Comparison of ENCODE assay signal across 17 cellular contexts in genomic region chr7:16811555-16811954, GRCh38. TPM values are rescaled to one million over a fixed set of nuclear protein-coding genes. Genes with fewer than 3 reads are reported as not detected.
DNase-seq lines count a peak whose midpoint lies in the region; ATAC-seq, FAIRE-seq and TF ChIP-seq lines count a peak whose summit lies in the region.
"Had no signal": no experiment of that assay in that cellular context is flagged by ENCODE, and none has a peak within 500 bp of the region (broad histone marks: within the 10 kb centered on the region; RNA-seq: fewer than 3 reads in every experiment).

No MANE protein-coding gene starts in this region.

- H3K4me2 ChIP-seq in A549, result peak overlapping the region; percentile 67

- TF ChIP-seq CTCF in A549 (IDR thresholded peaks at IDR 0.05) (no peak), HFFc6 (IDR thresholded peaks at IDR 0.05) (no peak), astrocyte of the cerebellum (IDR thresholded peaks at IDR 0.05; ENCODE audit: low read depth, low read length, missing control alignments) (no peak)

- H3K27ac Mint-ChIP-seq in HFFc6, result peak overlapping the region; percentile 70
- no peak overlapping the region for H3K27ac Mint-ChIP-seq in naive thymus-derived CD4-positive, alpha-beta T cell
- H3K27ac Mint-ChIP-seq: activated CD4-positive, alpha-beta memory T cell treated with anti-CD3 and anti-CD28 coated beads for 36 hours; activated naive CD4-positive, alpha-beta T cell treated with anti-CD3 and anti-CD28 coated beads, Interleukin-2, amount 10 ng/mL, durations not matched to agents 7 days and 5 days; effector memory CD8-positive, alpha-beta T cell; stimulated activated naive CD8-positive, alpha-beta T cell treated with anti-CD3 and anti-CD28 coated beads, Interleukin-15, Interleukin-2, amounts not matched to agents 100 ng/mL and 50 ng/mL, for 24 hours had no signal

- H3K27me3 Mint-ChIP-seq in HFFc6 (ENCODE audit: insufficient read depth), result no peaks in the 10 kb centered on the region
- peaks cover 0 to 19% (median 17%) of the 10 kb centered on the region in 5 donors for H3K27me3 Mint-ChIP-seq in naive thymus-derived CD4-positive, alpha-beta T cell
- H3K27me3 Mint-ChIP-seq: activated naive CD4-positive, alpha-beta T cell treated with anti-CD3 and anti-CD28 coated beads, Interleukin-2, amount 10 ng/mL, durations not matched to agents 7 days and 5 days had no signal

- H3K4me3 ChIP-seq in A549, result peak overlapping the region; percentile 6; the same call in 1 of the 3 replicates
- H3K4me3 ChIP-seq in astrocyte of the cerebellum (ENCODE audit: low read depth, low read length), result no peak overlapping the region
- no peak overlapping the region for H3K4me3 ChIP-seq in naive thymus-derived CD4-positive, alpha-beta T cell (ENCODE audit: low read length)
- H3K4me3 ChIP-seq: MG63 had no signal

- CTCF ChIA-PET in A549 (lab: Yijun Ruan, JAX), result interaction anchor here (1.1 kb wide), 1 partner anchor 10 kb away, joined by 3 read pairs; no protein-coding TSS in a partner anchor
- CTCF ChIA-PET in naive thymus-derived CD4-positive, alpha-beta T cell (lab: Charles Lee), result no interaction called here

- POLR2A ChIA-PET in A549 (lab: Yijun Ruan, JAX), result interaction anchor here (1.0 kb wide), 1 partner anchor 35 kb away, joined by 3 read pairs; no protein-coding TSS in a partner anchor
- POLR2A ChIA-PET in naive thymus-derived CD4-positive, alpha-beta T cell (lab: Charles Lee), result no interaction called here

- FAIRE-seq in A549 (lab: Jason Lieb, UNC), result peak; percentile 54

- WGBS in A549 (ENCODE audit: missing lambda C conversion rate), result under 1% methylated on average over 2 of the region's 2 CpGs

- in situ Hi-C loops in astrocyte of the cerebellum (cut with HindIII; ENCODE audit: low sequenced_read_pairs), result no loop called here

- peak overlapping the region; percentile 68 to 78; a peak in 5 of 6 replicates for H3K27ac ChIP-seq in A549
- no peak overlapping the region for H3K27ac ChIP-seq in naive thymus-derived CD4-positive, alpha-beta T cell (ENCODE audit: low read depth, low read length)
- H3K27ac ChIP-seq: neutrophil had no signal

- TF ChIP-seq EP300 in A549 (IDR thresholded peaks at IDR 0.05), result no peak; a peak in 1 of 5 replicates

- H3K4me1 Mint-ChIP-seq in HFFc6 (ENCODE audit: low read depth), result peaks cover 13% of the 10 kb centered on the region
- H3K4me1 Mint-ChIP-seq in naive thymus-derived CD4-positive, alpha-beta T cell, result peaks cover 0 to 5% (median 0%) of the 10 kb centered on the region in 7 donors
- H3K4me1 Mint-ChIP-seq: activated naive CD4-positive, alpha-beta T cell treated with anti-CD3 and anti-CD28 coated beads, Interleukin-2, amount 10 ng/mL, durations not matched to agents 7 days and 5 days had no signal

- no peaks in the 10 kb centered on the region for H3K36me3 ChIP-seq in naive thymus-derived CD4-positive, alpha-beta T cell (ENCODE audit: control insufficient read depth in 2 of 3, insufficient read depth in 3 of 3, low read length in 3 of 3)
- H3K36me3 ChIP-seq: BE2C, MG63, neutrophil had no signal

- no peak for TF ChIP-seq RAD21 in A549 (conservative IDR thresholded peaks at IDR 0.05 in 1 of 2, IDR thresholded peaks at IDR 0.05 in 1 of 2)

- peak; percentile 34 to 85 for DNase-seq in A549 (ENCODE audit: low read depth in 1 of 2, low spot score in 1 of 2)
- peak; percentile 69 for DNase-seq in HFFc6
- peak; percentile 22 for DNase-seq in astrocyte of the cerebellum (ENCODE audit: low read depth)
- peak; percentile 19 for DNase-seq in hepatic stellate cell (ENCODE audit: low spot score)
- DNase-seq in naive thymus-derived CD4-positive, alpha-beta T cell, result no peak
- DNase-seq: activated CD4-positive, alpha-beta memory T cell treated with anti-CD3 and anti-CD28 coated beads for 36 hours; activated naive CD4-positive, alpha-beta T cell treated with anti-CD3 and anti-CD28 coated beads, Interleukin-2, amount 10 ng/mL, durations not matched to agents 7 days and 5 days; BE2C; effector memory CD8-positive, alpha-beta T cell; MG63; NCI-H524 treated with DMSO at 0.1 percent for 48 hours; SW 1271 had no signal

- no peaks in the 10 kb centered on the region for H3K36me3 Mint-ChIP-seq in HFFc6 (ENCODE audit: low read depth)
- no peaks in the 10 kb centered on the region for H3K36me3 Mint-ChIP-seq in naive thymus-derived CD4-positive, alpha-beta T cell
- H3K36me3 Mint-ChIP-seq: activated CD4-positive, alpha-beta memory T cell treated with anti-CD3 and anti-CD28 coated beads for 36 hours; activated naive CD4-positive, alpha-beta T cell treated with anti-CD3 and anti-CD28 coated beads, Interleukin-2, amount 10 ng/mL, durations not matched to agents 7 days and 5 days had no signal

- H3K27me3 ChIP-seq in naive thymus-derived CD4-positive, alpha-beta T cell (ENCODE audit: control insufficient read depth in 2 of 2, insufficient read depth in 2 of 2, low read length in 2 of 2), result no peaks in the 10 kb centered on the region
- H3K27me3 ChIP-seq: MG63, neutrophil had no signal

- H3K4me3 Mint-ChIP-seq in HFFc6, result peak overlapping the region; percentile 7; the same call in 1 of the 2 replicates
- no peak overlapping the region for H3K4me3 Mint-ChIP-seq in naive thymus-derived CD4-positive, alpha-beta T cell
- H3K4me3 Mint-ChIP-seq: activated CD4-positive, alpha-beta memory T cell treated with anti-CD3 and anti-CD28 coated beads for 36 hours; activated naive CD4-positive, alpha-beta T cell treated with anti-CD3 and anti-CD28 coated beads, Interleukin-2, amount 10 ng/mL, durations not matched to agents 7 days and 5 days; effector memory CD8-positive, alpha-beta T cell; stimulated activated naive CD8-positive, alpha-beta T cell treated with anti-CD3 and anti-CD28 coated beads, Interleukin-15, Interleukin-2, amounts not matched to agents 100 ng/mL and 50 ng/mL, for 24 hours had no signal

- H3K9me3 ChIP-seq in A549, result no peaks in the 10 kb centered on the region
- no peaks in the 10 kb centered on the region for H3K9me3 ChIP-seq in naive thymus-derived CD4-positive, alpha-beta T cell (ENCODE audit: control insufficient read depth in 2 of 3, low read length in 3 of 3)
- H3K9me3 ChIP-seq: BE2C, MG63, neutrophil had no signal

- no peaks in the 10 kb centered on the region for H3K9me3 Mint-ChIP-seq in HFFc6
- no peaks in the 10 kb centered on the region for H3K9me3 Mint-ChIP-seq in naive thymus-derived CD4-positive, alpha-beta T cell
- H3K9me3 Mint-ChIP-seq: activated CD4-positive, alpha-beta memory T cell treated with anti-CD3 and anti-CD28 coated beads for 36 hours; activated naive CD4-positive, alpha-beta T cell treated with anti-CD3 and anti-CD28 coated beads, Interleukin-2, amount 10 ng/mL, durations not matched to agents 7 days and 5 days; effector memory CD8-positive, alpha-beta T cell; stimulated activated naive CD8-positive, alpha-beta T cell treated with anti-CD3 and anti-CD28 coated beads, Interleukin-15, Interleukin-2, amounts not matched to agents 100 ng/mL and 50 ng/mL, for 24 hours had no signal

- intact Hi-C loops in naive thymus-derived CD4-positive, alpha-beta T cell (cut with micrococcal nuclease), result no loop called here

- peaks cover 58% of the 10 kb centered on the region for H3K4me1 ChIP-seq in A549
- no peaks in the 10 kb centered on the region for H3K4me1 ChIP-seq in naive thymus-derived CD4-positive, alpha-beta T cell (ENCODE audit: control insufficient read depth in 2 of 2, insufficient read depth in 2 of 2, low read length in 2 of 2)
- H3K4me1 ChIP-seq: BE2C had no signal

- ATAC-seq in A549, result peak; percentile 66 to 72; a peak in 5 of 6 replicates
- no peak for ATAC-seq in GM18498 (IDR thresholded peaks at IDR 0.05; ENCODE audit: unreplicated experiment)
- no peak for ATAC-seq in naive thymus-derived CD4-positive, alpha-beta T cell
- no peak for ATAC-seq in GM21717 (IDR thresholded peaks at IDR 0.05; ENCODE audit: unreplicated experiment)
- no peak for ATAC-seq in HG03378 (IDR thresholded peaks at IDR 0.05; ENCODE audit: unreplicated experiment)
- ATAC-seq: effector memory CD8-positive, alpha-beta T cell had no signal

- no peak for TF ChIP-seq POLR2A in A549 (IDR thresholded peaks at IDR 0.05; ENCODE audit: low read length)

TF ChIP-seq in A549, 52 proteins besides CTCF, POLR2A, EP300 and RAD21 (continues in another document):
- TF ChIP-seq MAFK (IDR thresholded peaks at IDR 0.05; ENCODE audit: partially characterized antibody) (peak; percentile 36), ZFP36 (IDR thresholded peaks at IDR 0.05; ENCODE audit: borderline replicate concordance, partially characterized antibody) (no peak), CHD2 (IDR thresholded peaks at IDR 0.05; ENCODE audit: low read length, partially characterized antibody) (no peak), ZSCAN20 (CRISPR knock-in tag; IDR thresholded peaks at IDR 0.05) (no peak), CBX2 (IDR thresholded peaks at IDR 0.05; ENCODE audit: borderline replicate concordance, low read depth) (no peak), CEBPB (IDR thresholded peaks at IDR 0.05) (peak in 1 of 2 experiments; percentile 39; a peak in 1 of 4 replicates)

RNA-seq across cellular contexts. Expression of gene AGR2, which starts 6.8 kb away (rescaled TPM):
- polyA plus RNA-seq in A549 (2011; rRNA removed) (479 and 682 TPM in 2 replicates), A549 (2017; fragmentation: RNase III; extraction: RNeasy Plus Mini Kit Qiagen cat#74134 plus additional on column Dnase treatment) (60.7 to 67.5 TPM (median 61.8 TPM) in 3 replicates)
- polyA plus RNA-seq in A549 (2012; cell fraction: cytosol; rRNA removed), result 144 and 151 TPM in 2 replicates
- 84.8 and 108 TPM in 2 replicates for polyA plus RNA-seq in A549 (2012; cell fraction: nucleus; rRNA removed)
- 203 and 270 TPM in 2 replicates for polyA minus RNA-seq in A549 (2011; rRNA and poly(A)+ RNA removed)
- not detected for total RNA-seq in HFFc6 (2021; fragmentation: NEBNext Ultra II Directional; extraction: Animal tissue kit (Norgen Biotek cat#: 25700))
- not detected for total RNA-seq in naive thymus-derived CD4-positive, alpha-beta T cell
- polyA plus RNA-seq in naive thymus-derived CD4-positive, alpha-beta T cell, result not detected
- total RNA-seq: activated CD4-positive, alpha-beta memory T cell treated with anti-CD3 and anti-CD28 coated beads for 36 hours had no signal

RNA-seq across cellular contexts. Expression of gene TSPAN13, which starts 58.0 kb away (rescaled TPM):
- polyA plus RNA-seq in A549 (2011; rRNA removed) (32.8 and 40.7 TPM in 2 replicates), A549 (2017; fragmentation: RNase III; extraction: RNeasy Plus Mini Kit Qiagen cat#74134 plus additional on column Dnase treatment) (8.4 to 9.6 TPM (median 9.1 TPM) in 3 replicates)
- 8.2 and 8.7 TPM in 2 replicates for polyA plus RNA-seq in A549 (2012; cell fraction: cytosol; rRNA removed)
- polyA plus RNA-seq in A549 (2012; cell fraction: nucleus; rRNA removed), result 2.8 and 6.1 TPM in 2 replicates
- polyA minus RNA-seq in A549 (2011; rRNA and poly(A)+ RNA removed), result 8.3 and 12.8 TPM in 2 replicates
- 10 to 100 TPM; 19.5 to 60.9 (median 23.4) TPM for total RNA-seq in HFFc6 (2021; fragmentation: NEBNext Ultra II Directional; extraction: Animal tissue kit (Norgen Biotek cat#: 25700))
- total RNA-seq in naive thymus-derived CD4-positive, alpha-beta T cell, result 1 to 10 TPM in 1 of 5 experiments, under 1 TPM in 2, not detected in 2; 0.31 to 2.5 (median 0.74) TPM
- under 1 TPM in 1 of 2 donors, not detected in 1; 0.17 TPM for polyA plus RNA-seq in naive thymus-derived CD4-positive, alpha-beta T cell

Comparison
In these comparisons a context has a peak if more than half of its experiments do, and no peak if none do; other contexts are left out.
1. ATAC-seq: peak in A549 (2 of 2); none in GM18498 (single experiment), naive thymus-derived CD4-positive, alpha-beta T cell (single experiment), GM21717 (single experiment) and HG03378 (single experiment).
2. DNase-seq: peak in A549 (2 of 2), HFFc6 (single experiment), astrocyte of the cerebellum (single experiment) and hepatic stellate cell (single experiment); none in naive thymus-derived CD4-positive, alpha-beta T cell (0 of 9).
3. RNA of gene TSPAN13, which starts 58.0 kb away (total RNA-seq): 19.5 to 60.9 TPM in HFFc6; 0.31 to 2.5 TPM in naive thymus-derived CD4-positive, alpha-beta T cell; every median in the first group is over 4 times any median in the second.